ENCODE assay signal across 24 cellular contexts in genomic region chr19:45305421-45305820, GRCh38. TPM values are rescaled to one million over a fixed set of nuclear protein-coding genes. Genes with fewer than 3 reads are reported as not detected.
DNase-seq lines count a peak whose midpoint lies in the region; FAIRE-seq and TF ChIP-seq lines count a peak whose summit lies in the region.
"Had no signal": no experiment of that assay in that cellular context is flagged by ENCODE, and none has a peak within 500 bp of the region (broad histone marks: within the 10 kb centered on the region; RNA-seq: fewer than 3 reads in every experiment).

No MANE protein-coding gene starts in this region.

- H3K27me3 Mint-ChIP-seq in Calu3 (ENCODE audit: unreplicated experiment) = peaks cover 40% of the 10 kb centered on the region
- H3K27me3 Mint-ChIP-seq: CD4-positive, alpha-beta T cell had no signal

- H3K27ac ChIP-seq in HEK293 (ENCODE audit: extremely low read depth, low read depth, low read length) = peak overlapping the region; percentile 5; the same call in 1 of the 2 replicates
- H3K27ac ChIP-seq in esophagus muscularis mucosa (replicated peaks in 1 of 4) = no peak overlapping the region
- H3K27ac ChIP-seq: HL-60, PC-9, uterus had no signal

- WGBS in esophagus muscularis mucosa = 25% methylated on average over 5 of the region's 5 CpGs
- 16 to 22% methylated on average over 5 of the region's 5 CpGs for whole genome bisulfite sequencing in lower leg skin, 2 donors

- H3K36me3 ChIP-seq in HEK293 (ENCODE audit: control insufficient read depth in 2 of 2, insufficient read depth in 1 of 2, low read length in 2 of 2) (peaks cover 0 to 13% of the 10 kb centered on the region in 2 experiments; a peak in 1 of 3 replicates), bronchial epithelial cell (ENCODE audit: control insufficient read depth, insufficient read depth, low read length) (peaks cover 4% of the 10 kb centered on the region), esophagus muscularis mucosa (peaks cover 0 to 27% (median 15%) of the 10 kb centered on the region in 4 donors)
- H3K36me3 ChIP-seq: uterus had no signal

- TF ChIP-seq CTCF in Calu3 (IDR thresholded peaks at IDR 0.05; ENCODE audit: unreplicated experiment) (no peak), HEK293 (tag by site-specific recombination; IDR thresholded peaks at IDR 0.05) (no peak), bronchial epithelial cell (IDR thresholded peaks at IDR 0.05; ENCODE audit: insufficient read depth, low read length, severe bottlenecking) (no peak), esophagus muscularis mucosa (IDR thresholded peaks at IDR 0.05) (no peak), lower leg skin (IDR thresholded peaks at IDR 0.05) (no peak)

- no peak for DNase-seq in Calu3
- peak; percentile 18 for DNase-seq in bronchial epithelial cell (ENCODE audit: low read depth)
- peak; percentile 43 for DNase-seq in iris pigment epithelial cell (ENCODE audit: low read depth)
- no peak for DNase-seq in esophagus muscularis mucosa (ENCODE audit: extremely low spot score)
- no peak for DNase-seq in lower leg skin (ENCODE audit: low spot score in 2 of 2)
- no peak for DNase-seq in T-helper 1 cell
- DNase-seq in NCI-H1436 treated with DMSO at 0.1 percent for 48 hours (lab: John Stamatoyannopoulos, UW) = no peak
- DNase-seq: activated CD4-positive, alpha-beta T cell treated with anti-CD3 and anti-CD28 coated beads for 4 hours; activated CD8-positive, alpha-beta memory T cell treated with anti-CD3 and anti-CD28 coated beads, Interleukin-2, amount 50 U/mL, for 4 hours; anterior cingulate cortex; CD4-positive, alpha-beta T cell; DMS79 treated with DMSO at 0.1 percent for 48 hours; hippocampal formation; mucosa of descending colon; MV-4-11; NCI-H748 treated with DMSO at 0.1 percent for 48 hours; PC-9; right cardiac atrium; stimulated activated CD4-positive, alpha-beta T cell treated with anti-CD3 and anti-CD28 coated beads, Interleukin-2, amount 100 ng/mL, for 24 hours; uterus had no signal

- FAIRE-seq in bronchial epithelial cell (lab: Jason Lieb, UNC) = peak; percentile 60

- no peak for TF ChIP-seq EP300 in esophagus muscularis mucosa (IDR thresholded peaks at IDR 0.05)

- no peak overlapping the region for H3K4me3 ChIP-seq in HEK293 (ENCODE audit: low read depth, low read length)
- H3K4me3 ChIP-seq in bronchial epithelial cell (ENCODE audit: low read depth, low read length) = no peak overlapping the region
- H3K4me3 ChIP-seq in esophagus muscularis mucosa = no peak overlapping the region
- no peak overlapping the region for H3K4me3 ChIP-seq in lower leg skin (ENCODE audit: low read depth, poor library complexity, severe bottlenecking)
- H3K4me3 ChIP-seq: mucosa of descending colon, PC-9, uterus had no signal

- H3K4me3 Mint-ChIP-seq in Calu3 (ENCODE audit: low read depth, unreplicated experiment) = no peak overlapping the region
- H3K4me3 Mint-ChIP-seq: CD4-positive, alpha-beta T cell had no signal

- H3K36me3 Mint-ChIP-seq in Calu3 (ENCODE audit: insufficient read depth, unreplicated experiment) = peaks cover 17% of the 10 kb centered on the region

- H3K9me3 ChIP-seq in HEK293 (ENCODE audit: control insufficient read depth, insufficient read depth, low read depth, low read length) (no peaks in the 10 kb centered on the region), esophagus muscularis mucosa (no peaks in the 10 kb centered on the region)
- H3K9me3 ChIP-seq: mucosa of descending colon, uterus had no signal

- no peaks in the 10 kb centered on the region for H3K9me3 Mint-ChIP-seq in Calu3 (ENCODE audit: low read depth, unreplicated experiment)
- H3K9me3 Mint-ChIP-seq: CD4-positive, alpha-beta T cell had no signal

- H3K27ac Mint-ChIP-seq in Calu3 (ENCODE audit: unreplicated experiment) = peak overlapping the region; percentile 0
- H3K27ac Mint-ChIP-seq: CD4-positive, alpha-beta T cell had no signal

- H3K4me1 ChIP-seq in HEK293 (ENCODE audit: control insufficient read depth, insufficient read depth, low read length) = no peaks in the 10 kb centered on the region
- H3K4me1 ChIP-seq in esophagus muscularis mucosa = peaks cover 0 to 13% (median 7%) of the 10 kb centered on the region in 4 donors
- H3K4me1 ChIP-seq: uterus had no signal

- no peaks in the 10 kb centered on the region for H3K4me1 Mint-ChIP-seq in Calu3 (ENCODE audit: low read depth, unreplicated experiment)

- CTCF ChIA-PET in Calu3 (lab: Charles Lee) (interaction anchor here (0.5 kb wide), 1 partner anchor 180 kb away, joined by 5 read pairs; no protein-coding TSS in a partner anchor), HEK293 (lab: Yijun Ruan, JAX) (interaction anchor here (0.7 to 1.7 kb wide), 2 partner anchors 34 to 206 kb away, joined by 3 to 9 read pairs; no protein-coding TSS in a partner anchor)

- BruUV-seq in Calu3 (replicated peaks; lab: Mats Ljungman, UMichigan) = no TSS peak

- POLR2A ChIA-PET in HEK293 (lab: Yijun Ruan, JAX) = no interaction called here

- TF ChIP-seq POLR2A in esophagus muscularis mucosa (IDR thresholded peaks at IDR 0.05; ENCODE audit: low read depth) (no peak), lower leg skin (IDR thresholded peaks at IDR 0.05) (no peak)

- H3K27me3 ChIP-seq in bronchial epithelial cell (ENCODE audit: control insufficient read depth, insufficient read depth, low read length) = no peaks in the 10 kb centered on the region
- H3K27me3 ChIP-seq in esophagus muscularis mucosa = peaks cover 0 to 12% (median 0%) of the 10 kb centered on the region in 4 donors
- H3K27me3 ChIP-seq: uterus had no signal

- intact Hi-C loops in Calu3 (cut with micrococcal nuclease; ENCODE audit: unreplicated experiment) = no loop called here
- intact Hi-C loops in esophagus muscularis mucosa (cut with DNase I) = no loop called here
- intact Hi-C loops in lower leg skin (cut with DNase I; ENCODE audit: low total_unique reads) = no loop called here

TF ChIP-seq in HEK293, 187 proteins besides CTCF, POLR2A, EP300 and RAD21:
- TF ChIP-seq SP2 (tag by site-specific recombination; IDR thresholded peaks at IDR 0.05) (0 out of 2 replicates have a peak, but pooled peaks have one; percentile 18), ZNF366 (tag by site-specific recombination; conservative IDR thresholded peaks at IDR 0.05) (no peak), ZNF768 (tag by site-specific recombination; IDR thresholded peaks at IDR 0.05) (no peak), ZSCAN18 (tag by site-specific recombination; IDR thresholded peaks at IDR 0.05) (no peak), ZBTB21 (tag by site-specific recombination; IDR thresholded peaks at IDR 0.05) (no peak), ZNF596 (tag by site-specific recombination; IDR thresholded peaks at IDR 0.05) (no peak)

RNA-seq across cellular contexts. Expression of gene CKM, which starts 17.3 kb away (rescaled TPM):
- total RNA-seq in Calu3 (2022) (not detected in 2 replicates), bronchial epithelial cell (under 0.01 TPM in 1 of 2 replicates, not detected in the other), esophagus muscularis mucosa (1 to 10 TPM in 2 of 4 donors, under 1 TPM in 1, not detected in 1; 0.66 to 1.4 (median 1.1) TPM), lower leg skin (1 to 10 TPM in 2 of 4 donors, under 1 TPM in 1, not detected in 1; 0.13 to 2.9 (median 1.3) TPM)
- total RNA-seq: CD4-positive, alpha-beta T cell; epithelial cell of proximal tubule; PC-9; subcutaneous adipose tissue had no signal

RNA-seq across cellular contexts. Expression of gene KLC3, which starts 35.1 kb away (rescaled TPM):
- 3.3 and 4.5 TPM in 2 replicates for total RNA-seq in Calu3 (2022)
- total RNA-seq in bronchial epithelial cell = 83.5 and 99.5 TPM in 2 replicates
- not detected for total RNA-seq in esophagus muscularis mucosa
- 100 to 1,000 TPM; 159 to 217 (median 169) TPM for total RNA-seq in lower leg skin
- total RNA-seq: CD4-positive, alpha-beta T cell; mucosa of descending colon; right cardiac atrium; subcutaneous adipose tissue had no signal

RNA-seq across cellular contexts. Expression of gene MARK4, which starts 54.4 kb away (rescaled TPM):
- total RNA-seq in Calu3 (2022) (45.9 and 50.3 TPM in 2 replicates), bronchial epithelial cell (10.8 and 14.8 TPM in 2 replicates), esophagus muscularis mucosa (10 to 100 TPM; 17.4 to 36.9 (median 27.5) TPM), lower leg skin (10 to 100 TPM; 28.4 to 42.8 (median 35.3) TPM)

Comparison
In these comparisons a context has a peak if more than half of its experiments do, and no peak if none do; other contexts are left out.
1. DNase-seq: peak in bronchial epithelial cell (single experiment) and iris pigment epithelial cell (single experiment); none in Calu3 (single experiment), esophagus muscularis mucosa (single experiment), lower leg skin (0 of 2), T-helper 1 cell (0 of 5) and NCI-H1436 treated with DMSO at 0.1 percent for 48 hours (single experiment).
2. RNA of gene KLC3, which starts 35.1 kb away (total RNA-seq): 159 to 217 TPM in lower leg skin and 83.5 to 99.5 TPM in bronchial epithelial cell; 3.3 to 4.5 TPM in Calu3 and not detected in esophagus muscularis mucosa; every median in the first group is over 10 times any median in the second.